Comparison of ENCODE assay signal across 1 cellular context in the genomic region with DNA sequence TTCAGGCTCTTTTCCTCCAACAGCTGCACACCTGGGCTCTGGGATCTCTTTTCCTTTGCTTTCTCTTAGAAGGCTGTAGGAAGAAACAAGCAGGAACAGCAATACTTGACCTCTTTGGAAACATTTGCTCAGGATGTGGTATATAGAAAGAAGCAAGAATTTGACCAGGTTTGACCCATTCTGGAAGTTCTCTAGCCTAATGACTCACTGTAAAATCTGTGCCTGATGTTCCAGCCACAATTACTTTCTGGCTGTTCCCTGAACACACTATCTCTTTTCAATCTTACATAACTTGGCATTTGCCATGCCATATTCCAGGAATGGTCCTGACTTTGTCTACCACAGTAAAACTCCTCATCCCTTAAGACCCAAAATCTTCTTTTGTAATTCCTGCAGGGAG.
A peak's percentile ranks its signal among the peaks of the same experiment; 100 is the strongest.
TF ChIP-seq lines count a peak whose summit lies in the region.

No MANE protein-coding gene starts in this region.

TF ChIP-seq in SK-N-SH, 30 proteins besides CTCF, POLR2A, EP300 and RAD21:
- TF ChIP-seq YY1 (IDR thresholded peaks at IDR 0.05; ENCODE audit: low read depth): no peak
- TF ChIP-seq TCF12 (IDR thresholded peaks at IDR 0.05): peak; percentile 99
- peak; percentile 76; the same call in 1 of the 2 replicates for TF ChIP-seq POLR2AphosphoS5 (IDR thresholded peaks at IDR 0.05; ENCODE audit: low read depth, low read length)
- TF ChIP-seq FOSL2 (IDR thresholded peaks at IDR 0.05; ENCODE audit: borderline replicate concordance, low read depth): peak; percentile 80
- TF ChIP-seq, protein P1, sequence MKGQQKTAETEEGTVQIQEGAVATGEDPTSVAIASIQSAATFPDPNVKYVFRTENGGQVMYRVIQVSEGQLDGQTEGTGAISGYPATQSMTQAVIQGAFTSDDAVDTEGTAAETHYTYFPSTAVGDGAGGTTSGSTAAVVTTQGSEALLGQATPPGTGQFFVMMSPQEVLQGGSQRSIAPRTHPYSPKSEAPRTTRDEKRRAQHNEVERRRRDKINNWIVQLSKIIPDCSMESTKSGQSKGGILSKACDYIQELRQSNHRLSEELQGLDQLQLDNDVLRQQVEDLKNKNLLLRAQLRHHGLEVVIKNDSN (IDR thresholded peaks at IDR 0.05; ENCODE audit: borderline replicate concordance, low read depth): no peak
- TF ChIP-seq, protein P2, sequence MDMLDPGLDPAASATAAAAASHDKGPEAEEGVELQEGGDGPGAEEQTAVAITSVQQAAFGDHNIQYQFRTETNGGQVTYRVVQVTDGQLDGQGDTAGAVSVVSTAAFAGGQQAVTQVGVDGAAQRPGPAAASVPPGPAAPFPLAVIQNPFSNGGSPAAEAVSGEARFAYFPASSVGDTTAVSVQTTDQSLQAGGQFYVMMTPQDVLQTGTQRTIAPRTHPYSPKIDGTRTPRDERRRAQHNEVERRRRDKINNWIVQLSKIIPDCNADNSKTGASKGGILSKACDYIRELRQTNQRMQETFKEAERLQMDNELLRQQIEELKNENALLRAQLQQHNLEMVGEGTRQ (IDR thresholded peaks at IDR 0.05; ENCODE audit: borderline replicate concordance, low read depth, low read length): no peak
- no peak for TF ChIP-seq MXI1 (IDR thresholded peaks at IDR 0.05; ENCODE audit: low read depth, low read length)
- no peak for TF ChIP-seq ELF1 (IDR thresholded peaks at IDR 0.05)
- TF ChIP-seq, protein P3, sequence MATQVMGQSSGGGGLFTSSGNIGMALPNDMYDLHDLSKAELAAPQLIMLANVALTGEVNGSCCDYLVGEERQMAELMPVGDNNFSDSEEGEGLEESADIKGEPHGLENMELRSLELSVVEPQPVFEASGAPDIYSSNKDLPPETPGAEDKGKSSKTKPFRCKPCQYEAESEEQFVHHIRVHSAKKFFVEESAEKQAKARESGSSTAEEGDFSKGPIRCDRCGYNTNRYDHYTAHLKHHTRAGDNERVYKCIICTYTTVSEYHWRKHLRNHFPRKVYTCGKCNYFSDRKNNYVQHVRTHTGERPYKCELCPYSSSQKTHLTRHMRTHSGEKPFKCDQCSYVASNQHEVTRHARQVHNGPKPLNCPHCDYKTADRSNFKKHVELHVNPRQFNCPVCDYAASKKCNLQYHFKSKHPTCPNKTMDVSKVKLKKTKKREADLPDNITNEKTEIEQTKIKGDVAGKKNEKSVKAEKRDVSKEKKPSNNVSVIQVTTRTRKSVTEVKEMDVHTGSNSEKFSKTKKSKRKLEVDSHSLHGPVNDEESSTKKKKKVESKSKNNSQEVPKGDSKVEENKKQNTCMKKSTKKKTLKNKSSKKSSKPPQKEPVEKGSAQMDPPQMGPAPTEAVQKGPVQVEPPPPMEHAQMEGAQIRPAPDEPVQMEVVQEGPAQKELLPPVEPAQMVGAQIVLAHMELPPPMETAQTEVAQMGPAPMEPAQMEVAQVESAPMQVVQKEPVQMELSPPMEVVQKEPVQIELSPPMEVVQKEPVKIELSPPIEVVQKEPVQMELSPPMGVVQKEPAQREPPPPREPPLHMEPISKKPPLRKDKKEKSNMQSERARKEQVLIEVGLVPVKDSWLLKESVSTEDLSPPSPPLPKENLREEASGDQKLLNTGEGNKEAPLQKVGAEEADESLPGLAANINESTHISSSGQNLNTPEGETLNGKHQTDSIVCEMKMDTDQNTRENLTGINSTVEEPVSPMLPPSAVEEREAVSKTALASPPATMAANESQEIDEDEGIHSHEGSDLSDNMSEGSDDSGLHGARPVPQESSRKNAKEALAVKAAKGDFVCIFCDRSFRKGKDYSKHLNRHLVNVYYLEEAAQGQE (IDR thresholded peaks at IDR 0.05; ENCODE audit: low read depth, low read length): peak; percentile 46; the same call in 1 of the 2 replicates
- peak; percentile 96 for TF ChIP-seq NFIC (IDR thresholded peaks at IDR 0.05; ENCODE audit: borderline replicate concordance)
- peak; percentile 40; the same call in 1 of the 2 replicates for TF ChIP-seq MEF2A (IDR thresholded peaks at IDR 0.05; ENCODE audit: borderline replicate concordance, low read depth)
- TF ChIP-seq EZH2phosphoT487 (IDR thresholded peaks at IDR 0.05; ENCODE audit: borderline replicate concordance, low read depth): no peak
- TF ChIP-seq SMC3 (IDR thresholded peaks at IDR 0.05; ENCODE audit: low read depth, low read length): no peak
- no peak for TF ChIP-seq FOXJ3 (CRISPR knock-in tag; IDR thresholded peaks at IDR 0.05)
- no peak for TF ChIP-seq CHD2 (IDR thresholded peaks at IDR 0.05; ENCODE audit: low read length, partially characterized antibody)
- no peak for TF ChIP-seq GATA2 (CRISPR knock-in tag; IDR thresholded peaks at IDR 0.05)
- peak; percentile 94 for TF ChIP-seq JUND (IDR thresholded peaks at IDR 0.05)
- TF ChIP-seq RXRA (IDR thresholded peaks at IDR 0.05; ENCODE audit: borderline replicate concordance, low read depth): peak; percentile 98
- TF ChIP-seq, protein P4, sequence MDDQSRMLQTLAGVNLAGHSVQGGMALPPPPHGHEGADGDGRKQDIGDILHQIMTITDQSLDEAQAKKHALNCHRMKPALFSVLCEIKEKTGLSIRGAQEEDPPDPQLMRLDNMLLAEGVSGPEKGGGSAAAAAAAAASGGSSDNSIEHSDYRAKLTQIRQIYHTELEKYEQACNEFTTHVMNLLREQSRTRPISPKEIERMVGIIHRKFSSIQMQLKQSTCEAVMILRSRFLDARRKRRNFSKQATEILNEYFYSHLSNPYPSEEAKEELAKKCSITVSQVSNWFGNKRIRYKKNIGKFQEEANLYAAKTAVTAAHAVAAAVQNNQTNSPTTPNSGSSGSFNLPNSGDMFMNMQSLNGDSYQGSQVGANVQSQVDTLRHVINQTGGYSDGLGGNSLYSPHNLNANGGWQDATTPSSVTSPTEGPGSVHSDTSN (IDR thresholded peaks at IDR 0.05): peak; percentile 95
- peak; percentile 90 for TF ChIP-seq FOXM1 (IDR thresholded peaks at IDR 0.05; ENCODE audit: low read depth)
- no peak for TF ChIP-seq NRF1 (IDR thresholded peaks at IDR 0.05; ENCODE audit: low read depth, low read length)
- TF ChIP-seq TEAD4 (IDR thresholded peaks at IDR 0.05; ENCODE audit: borderline replicate concordance, insufficient read depth): peak; percentile 90
- 0 out of 2 replicates have a peak, but pooled peaks have one; percentile 4 for TF ChIP-seq TAF1 (IDR thresholded peaks at IDR 0.05; ENCODE audit: borderline replicate concordance, low read depth, low read length)
- no peak for TF ChIP-seq RCOR1 (IDR thresholded peaks at IDR 0.05; ENCODE audit: low read length)
- TF ChIP-seq RFX5 (IDR thresholded peaks at IDR 0.05; ENCODE audit: low read length): no peak
- no peak for TF ChIP-seq GABPA (IDR thresholded peaks at IDR 0.05; ENCODE audit: low read depth)
- TF ChIP-seq, protein P5, sequence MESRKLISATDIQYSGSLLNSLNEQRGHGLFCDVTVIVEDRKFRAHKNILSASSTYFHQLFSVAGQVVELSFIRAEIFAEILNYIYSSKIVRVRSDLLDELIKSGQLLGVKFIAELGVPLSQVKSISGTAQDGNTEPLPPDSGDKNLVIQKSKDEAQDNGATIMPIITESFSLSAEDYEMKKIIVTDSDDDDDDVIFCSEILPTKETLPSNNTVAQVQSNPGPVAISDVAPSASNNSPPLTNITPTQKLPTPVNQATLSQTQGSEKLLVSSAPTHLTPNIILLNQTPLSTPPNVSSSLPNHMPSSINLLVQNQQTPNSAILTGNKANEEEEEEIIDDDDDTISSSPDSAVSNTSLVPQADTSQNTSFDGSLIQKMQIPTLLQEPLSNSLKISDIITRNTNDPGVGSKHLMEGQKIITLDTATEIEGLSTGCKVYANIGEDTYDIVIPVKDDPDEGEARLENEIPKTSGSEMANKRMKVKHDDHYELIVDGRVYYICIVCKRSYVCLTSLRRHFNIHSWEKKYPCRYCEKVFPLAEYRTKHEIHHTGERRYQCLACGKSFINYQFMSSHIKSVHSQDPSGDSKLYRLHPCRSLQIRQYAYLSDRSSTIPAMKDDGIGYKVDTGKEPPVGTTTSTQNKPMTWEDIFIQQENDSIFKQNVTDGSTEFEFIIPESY (IDR thresholded peaks at IDR 0.05; ENCODE audit: borderline replicate concordance, low read depth): peak; percentile 68; the same call in 1 of the 2 replicates
- TF ChIP-seq, protein P6, sequence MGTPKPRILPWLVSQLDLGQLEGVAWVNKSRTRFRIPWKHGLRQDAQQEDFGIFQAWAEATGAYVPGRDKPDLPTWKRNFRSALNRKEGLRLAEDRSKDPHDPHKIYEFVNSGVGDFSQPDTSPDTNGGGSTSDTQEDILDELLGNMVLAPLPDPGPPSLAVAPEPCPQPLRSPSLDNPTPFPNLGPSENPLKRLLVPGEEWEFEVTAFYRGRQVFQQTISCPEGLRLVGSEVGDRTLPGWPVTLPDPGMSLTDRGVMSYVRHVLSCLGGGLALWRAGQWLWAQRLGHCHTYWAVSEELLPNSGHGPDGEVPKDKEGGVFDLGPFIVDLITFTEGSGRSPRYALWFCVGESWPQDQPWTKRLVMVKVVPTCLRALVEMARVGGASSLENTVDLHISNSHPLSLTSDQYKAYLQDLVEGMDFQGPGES (IDR thresholded peaks at IDR 0.05; ENCODE audit: low read depth, low read length): no peak
- no peak for TF ChIP-seq SIN3A (IDR thresholded peaks at IDR 0.05; ENCODE audit: borderline replicate concordance, low read depth, low read length)
- TF ChIP-seq, protein P7, sequence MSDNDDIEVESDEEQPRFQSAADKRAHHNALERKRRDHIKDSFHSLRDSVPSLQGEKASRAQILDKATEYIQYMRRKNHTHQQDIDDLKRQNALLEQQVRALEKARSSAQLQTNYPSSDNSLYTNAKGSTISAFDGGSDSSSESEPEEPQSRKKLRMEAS (IDR thresholded peaks at IDR 0.05; ENCODE audit: low read depth): peak; percentile 38; the same call in 1 of the 2 replicates
